Comparison of ENCODE assay signal across 1 cellular context in the genomic region with DNA sequence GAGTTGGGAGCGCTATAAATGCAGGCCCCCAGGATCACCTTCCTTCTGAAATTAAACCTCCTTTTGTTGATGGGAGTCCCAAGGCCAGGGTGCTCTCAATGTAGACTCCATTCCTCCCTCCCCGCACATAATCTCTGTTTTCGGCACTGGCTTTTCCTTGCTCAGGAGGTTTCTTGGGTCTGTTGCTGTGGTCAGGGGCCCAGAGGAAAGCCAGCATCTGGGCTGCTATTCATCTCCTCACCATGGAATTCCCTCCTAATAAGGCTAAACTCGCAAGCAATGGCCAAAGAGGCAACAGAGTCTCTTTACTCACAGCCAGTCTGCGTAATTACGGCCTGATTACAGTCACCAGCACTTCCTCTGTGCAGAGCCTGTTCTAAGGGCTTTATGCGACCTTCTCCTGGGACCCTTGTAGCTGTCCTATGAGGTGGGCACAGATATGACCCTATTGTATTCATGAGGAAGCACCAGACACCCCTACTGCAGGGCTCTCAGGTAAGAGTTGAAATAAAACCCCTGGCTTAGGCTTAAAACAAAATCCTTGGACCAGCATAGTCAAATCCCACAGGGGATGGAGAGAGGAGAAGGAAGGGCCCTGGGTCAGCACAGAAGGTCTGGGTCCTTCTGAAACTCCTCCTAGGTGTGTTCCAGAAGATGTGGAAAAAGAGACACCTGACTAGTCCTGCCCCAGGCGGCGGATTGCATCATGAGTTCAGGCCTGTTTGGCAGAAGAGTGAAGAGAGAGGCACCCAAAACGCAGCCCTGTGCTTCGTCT.
TF ChIP-seq lines count a peak whose summit lies in the region.

No MANE protein-coding gene starts in this region.

TF ChIP-seq in HepG2, 621 proteins besides CTCF, POLR2A, EP300 and RAD21 (continued from another document and continues in another):
- TF ChIP-seq, protein P1, sequence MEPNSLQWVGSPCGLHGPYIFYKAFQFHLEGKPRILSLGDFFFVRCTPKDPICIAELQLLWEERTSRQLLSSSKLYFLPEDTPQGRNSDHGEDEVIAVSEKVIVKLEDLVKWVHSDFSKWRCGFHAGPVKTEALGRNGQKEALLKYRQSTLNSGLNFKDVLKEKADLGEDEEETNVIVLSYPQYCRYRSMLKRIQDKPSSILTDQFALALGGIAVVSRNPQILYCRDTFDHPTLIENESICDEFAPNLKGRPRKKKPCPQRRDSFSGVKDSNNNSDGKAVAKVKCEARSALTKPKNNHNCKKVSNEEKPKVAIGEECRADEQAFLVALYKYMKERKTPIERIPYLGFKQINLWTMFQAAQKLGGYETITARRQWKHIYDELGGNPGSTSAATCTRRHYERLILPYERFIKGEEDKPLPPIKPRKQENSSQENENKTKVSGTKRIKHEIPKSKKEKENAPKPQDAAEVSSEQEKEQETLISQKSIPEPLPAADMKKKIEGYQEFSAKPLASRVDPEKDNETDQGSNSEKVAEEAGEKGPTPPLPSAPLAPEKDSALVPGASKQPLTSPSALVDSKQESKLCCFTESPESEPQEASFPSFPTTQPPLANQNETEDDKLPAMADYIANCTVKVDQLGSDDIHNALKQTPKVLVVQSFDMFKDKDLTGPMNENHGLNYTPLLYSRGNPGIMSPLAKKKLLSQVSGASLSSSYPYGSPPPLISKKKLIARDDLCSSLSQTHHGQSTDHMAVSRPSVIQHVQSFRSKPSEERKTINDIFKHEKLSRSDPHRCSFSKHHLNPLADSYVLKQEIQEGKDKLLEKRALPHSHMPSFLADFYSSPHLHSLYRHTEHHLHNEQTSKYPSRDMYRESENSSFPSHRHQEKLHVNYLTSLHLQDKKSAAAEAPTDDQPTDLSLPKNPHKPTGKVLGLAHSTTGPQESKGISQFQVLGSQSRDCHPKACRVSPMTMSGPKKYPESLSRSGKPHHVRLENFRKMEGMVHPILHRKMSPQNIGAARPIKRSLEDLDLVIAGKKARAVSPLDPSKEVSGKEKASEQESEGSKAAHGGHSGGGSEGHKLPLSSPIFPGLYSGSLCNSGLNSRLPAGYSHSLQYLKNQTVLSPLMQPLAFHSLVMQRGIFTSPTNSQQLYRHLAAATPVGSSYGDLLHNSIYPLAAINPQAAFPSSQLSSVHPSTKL (CRISPR knock-in tag; IDR thresholded peaks at IDR 0.05): no peak
- TF ChIP-seq ARHGAP35 (CRISPR knock-in tag; IDR thresholded peaks at IDR 0.05; ENCODE audit: borderline replicate concordance): no peak
- TF ChIP-seq, protein P2, sequence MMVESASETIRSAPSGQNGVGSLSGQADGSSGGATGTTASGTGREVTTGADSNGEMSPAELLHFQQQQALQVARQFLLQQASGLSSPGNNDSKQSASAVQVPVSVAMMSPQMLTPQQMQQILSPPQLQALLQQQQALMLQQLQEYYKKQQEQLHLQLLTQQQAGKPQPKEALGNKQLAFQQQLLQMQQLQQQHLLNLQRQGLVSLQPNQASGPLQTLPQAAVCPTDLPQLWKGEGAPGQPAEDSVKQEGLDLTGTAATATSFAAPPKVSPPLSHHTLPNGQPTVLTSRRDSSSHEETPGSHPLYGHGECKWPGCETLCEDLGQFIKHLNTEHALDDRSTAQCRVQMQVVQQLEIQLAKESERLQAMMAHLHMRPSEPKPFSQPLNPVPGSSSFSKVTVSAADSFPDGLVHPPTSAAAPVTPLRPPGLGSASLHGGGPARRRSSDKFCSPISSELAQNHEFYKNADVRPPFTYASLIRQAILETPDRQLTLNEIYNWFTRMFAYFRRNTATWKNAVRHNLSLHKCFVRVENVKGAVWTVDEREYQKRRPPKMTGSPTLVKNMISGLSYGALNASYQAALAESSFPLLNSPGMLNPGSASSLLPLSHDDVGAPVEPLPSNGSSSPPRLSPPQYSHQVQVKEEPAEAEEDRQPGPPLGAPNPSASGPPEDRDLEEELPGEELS (CRISPR knock-in tag; IDR thresholded peaks at IDR 0.05): no peak
- TF ChIP-seq CAMTA2 (CRISPR knock-in tag; IDR thresholded peaks at IDR 0.05; ENCODE audit: borderline replicate concordance): peak; percentile 54; the same call in 1 of the 2 replicates
- peak; percentile 56; the same call in 1 of the 2 replicates for TF ChIP-seq CEBPG (CRISPR knock-in tag; IDR thresholded peaks at IDR 0.05)
- TF ChIP-seq KDM5B (CRISPR knock-in tag; IDR thresholded peaks at IDR 0.05; ENCODE audit: borderline replicate concordance): peak; percentile 57; the same call in 1 of the 2 replicates
- no peak for TF ChIP-seq SNRNP70 (IDR thresholded peaks at IDR 0.05; ENCODE audit: low read depth, low read length)
- TF ChIP-seq HDAC2 (CRISPR knock-in tag; IDR thresholded peaks at IDR 0.05): no peak
- TF ChIP-seq ZFP82 (CRISPR knock-in tag; IDR thresholded peaks at IDR 0.05; ENCODE audit: borderline replicate concordance): no peak
- TF ChIP-seq FOXJ3 (CRISPR knock-in tag; IDR thresholded peaks at IDR 0.05; ENCODE audit: borderline replicate concordance): no peak
- TF ChIP-seq PCBP2 (optimal IDR thresholded peaks at IDR 0.05; ENCODE audit: low read depth, low read length, poor library complexity, severe bottlenecking): no peak
- TF ChIP-seq, protein P3, sequence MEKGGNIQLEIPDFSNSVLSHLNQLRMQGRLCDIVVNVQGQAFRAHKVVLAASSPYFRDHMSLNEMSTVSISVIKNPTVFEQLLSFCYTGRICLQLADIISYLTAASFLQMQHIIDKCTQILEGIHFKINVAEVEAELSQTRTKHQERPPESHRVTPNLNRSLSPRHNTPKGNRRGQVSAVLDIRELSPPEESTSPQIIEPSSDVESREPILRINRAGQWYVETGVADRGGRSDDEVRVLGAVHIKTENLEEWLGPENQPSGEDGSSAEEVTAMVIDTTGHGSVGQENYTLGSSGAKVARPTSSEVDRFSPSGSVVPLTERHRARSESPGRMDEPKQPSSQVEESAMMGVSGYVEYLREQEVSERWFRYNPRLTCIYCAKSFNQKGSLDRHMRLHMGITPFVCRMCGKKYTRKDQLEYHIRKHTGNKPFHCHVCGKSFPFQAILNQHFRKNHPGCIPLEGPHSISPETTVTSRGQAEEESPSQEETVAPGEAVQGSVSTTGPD (CRISPR knock-in tag; IDR thresholded peaks at IDR 0.05): no peak; the same call in 1 of the 2 replicates
- TF ChIP-seq IKZF4 (CRISPR knock-in tag; IDR thresholded peaks at IDR 0.05; ENCODE audit: borderline replicate concordance, low read depth, not compliant biosample characterization): peak; percentile 34
- TF ChIP-seq, protein P4, sequence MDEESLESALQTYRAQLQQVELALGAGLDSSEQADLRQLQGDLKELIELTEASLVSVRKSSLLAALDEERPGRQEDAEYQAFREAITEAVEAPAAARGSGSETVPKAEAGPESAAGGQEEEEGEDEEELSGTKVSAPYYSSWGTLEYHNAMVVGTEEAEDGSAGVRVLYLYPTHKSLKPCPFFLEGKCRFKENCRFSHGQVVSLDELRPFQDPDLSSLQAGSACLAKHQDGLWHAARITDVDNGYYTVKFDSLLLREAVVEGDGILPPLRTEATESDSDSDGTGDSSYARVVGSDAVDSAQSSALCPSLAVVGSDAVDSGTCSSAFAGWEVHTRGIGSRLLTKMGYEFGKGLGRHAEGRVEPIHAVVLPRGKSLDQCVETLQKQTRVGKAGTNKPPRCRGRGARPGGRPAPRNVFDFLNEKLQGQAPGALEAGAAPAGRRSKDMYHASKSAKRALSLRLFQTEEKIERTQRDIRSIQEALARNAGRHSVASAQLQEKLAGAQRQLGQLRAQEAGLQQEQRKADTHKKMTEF (CRISPR knock-in tag; IDR thresholded peaks at IDR 0.05): no peak
- peak; percentile 45; the same call in 1 of the 2 replicates for TF ChIP-seq CEBPB (IDR thresholded peaks at IDR 0.05; ENCODE audit: borderline replicate concordance, low read depth, low read length)
- no peak for TF ChIP-seq FOXA1 (IDR thresholded peaks at IDR 0.05)
- TF ChIP-seq FOXA1 (CRISPR knock-in tag; IDR thresholded peaks at IDR 0.05): 0 out of 2 replicates have a peak, but pooled peaks have one; percentile 15
- no peak for TF ChIP-seq KLF15 (CRISPR knock-in tag; IDR thresholded peaks at IDR 0.05; ENCODE audit: borderline replicate concordance)
- TF ChIP-seq, protein P5, sequence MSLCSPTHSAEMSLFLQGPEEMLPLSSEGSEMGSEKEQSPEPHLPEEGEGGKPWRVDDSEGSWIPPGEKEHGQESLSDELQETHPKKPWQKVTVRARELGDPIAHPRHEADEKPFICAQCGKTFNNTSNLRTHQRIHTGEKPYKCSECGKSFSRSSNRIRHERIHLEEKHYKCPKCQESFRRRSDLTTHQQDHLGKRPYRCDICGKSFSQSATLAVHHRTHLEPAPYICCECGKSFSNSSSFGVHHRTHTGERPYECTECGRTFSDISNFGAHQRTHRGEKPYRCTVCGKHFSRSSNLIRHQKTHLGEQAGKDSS (CRISPR knock-in tag; IDR thresholded peaks at IDR 0.05; ENCODE audit: borderline replicate concordance, low read depth): 0 out of 2 replicates have a peak, but pooled peaks have one; percentile 42
- no peak for TF ChIP-seq TEAD2 (CRISPR knock-in tag; IDR thresholded peaks at IDR 0.05)
- TF ChIP-seq HNRNPL (IDR thresholded peaks at IDR 0.05; ENCODE audit: low read depth, low read length): no peak
- TF ChIP-seq ZNF556 (CRISPR knock-in tag; IDR thresholded peaks at IDR 0.05; ENCODE audit: borderline replicate concordance): 0 out of 2 replicates have a peak, but pooled peaks have one; percentile 19
- peak; percentile 35; the same call in 1 of the 2 replicates for TF ChIP-seq ZFX (CRISPR knock-in tag; IDR thresholded peaks at IDR 0.05; ENCODE audit: low read depth)
- TF ChIP-seq, protein P6, sequence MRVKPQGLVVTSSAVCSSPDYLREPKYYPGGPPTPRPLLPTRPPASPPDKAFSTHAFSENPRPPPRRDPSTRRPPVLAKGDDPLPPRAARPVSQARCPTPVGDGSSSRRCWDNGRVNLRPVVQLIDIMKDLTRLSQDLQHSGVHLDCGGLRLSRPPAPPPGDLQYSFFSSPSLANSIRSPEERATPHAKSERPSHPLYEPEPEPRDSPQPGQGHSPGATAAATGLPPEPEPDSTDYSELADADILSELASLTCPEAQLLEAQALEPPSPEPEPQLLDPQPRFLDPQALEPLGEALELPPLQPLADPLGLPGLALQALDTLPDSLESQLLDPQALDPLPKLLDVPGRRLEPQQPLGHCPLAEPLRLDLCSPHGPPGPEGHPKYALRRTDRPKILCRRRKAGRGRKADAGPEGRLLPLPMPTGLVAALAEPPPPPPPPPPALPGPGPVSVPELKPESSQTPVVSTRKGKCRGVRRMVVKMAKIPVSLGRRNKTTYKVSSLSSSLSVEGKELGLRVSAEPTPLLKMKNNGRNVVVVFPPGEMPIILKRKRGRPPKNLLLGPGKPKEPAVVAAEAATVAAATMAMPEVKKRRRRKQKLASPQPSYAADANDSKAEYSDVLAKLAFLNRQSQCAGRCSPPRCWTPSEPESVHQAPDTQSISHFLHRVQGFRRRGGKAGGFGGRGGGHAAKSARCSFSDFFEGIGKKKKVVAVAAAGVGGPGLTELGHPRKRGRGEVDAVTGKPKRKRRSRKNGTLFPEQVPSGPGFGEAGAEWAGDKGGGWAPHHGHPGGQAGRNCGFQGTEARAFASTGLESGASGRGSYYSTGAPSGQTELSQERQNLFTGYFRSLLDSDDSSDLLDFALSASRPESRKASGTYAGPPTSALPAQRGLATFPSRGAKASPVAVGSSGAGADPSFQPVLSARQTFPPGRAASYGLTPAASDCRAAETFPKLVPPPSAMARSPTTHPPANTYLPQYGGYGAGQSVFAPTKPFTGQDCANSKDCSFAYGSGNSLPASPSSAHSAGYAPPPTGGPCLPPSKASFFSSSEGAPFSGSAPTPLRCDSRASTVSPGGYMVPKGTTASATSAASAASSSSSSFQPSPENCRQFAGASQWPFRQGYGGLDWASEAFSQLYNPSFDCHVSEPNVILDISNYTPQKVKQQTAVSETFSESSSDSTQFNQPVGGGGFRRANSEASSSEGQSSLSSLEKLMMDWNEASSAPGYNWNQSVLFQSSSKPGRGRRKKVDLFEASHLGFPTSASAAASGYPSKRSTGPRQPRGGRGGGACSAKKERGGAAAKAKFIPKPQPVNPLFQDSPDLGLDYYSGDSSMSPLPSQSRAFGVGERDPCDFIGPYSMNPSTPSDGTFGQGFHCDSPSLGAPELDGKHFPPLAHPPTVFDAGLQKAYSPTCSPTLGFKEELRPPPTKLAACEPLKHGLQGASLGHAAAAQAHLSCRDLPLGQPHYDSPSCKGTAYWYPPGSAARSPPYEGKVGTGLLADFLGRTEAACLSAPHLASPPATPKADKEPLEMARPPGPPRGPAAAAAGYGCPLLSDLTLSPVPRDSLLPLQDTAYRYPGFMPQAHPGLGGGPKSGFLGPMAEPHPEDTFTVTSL (CRISPR knock-in tag; IDR thresholded peaks at IDR 0.05; ENCODE audit: borderline replicate concordance): 0 out of 2 replicates have a peak, but pooled peaks have one; percentile 14
- TF ChIP-seq MYC (CRISPR knock-in tag; IDR thresholded peaks at IDR 0.05; ENCODE audit: borderline replicate concordance): peak; percentile 25; the same call in 1 of the 2 replicates
- TF ChIP-seq, protein P7, sequence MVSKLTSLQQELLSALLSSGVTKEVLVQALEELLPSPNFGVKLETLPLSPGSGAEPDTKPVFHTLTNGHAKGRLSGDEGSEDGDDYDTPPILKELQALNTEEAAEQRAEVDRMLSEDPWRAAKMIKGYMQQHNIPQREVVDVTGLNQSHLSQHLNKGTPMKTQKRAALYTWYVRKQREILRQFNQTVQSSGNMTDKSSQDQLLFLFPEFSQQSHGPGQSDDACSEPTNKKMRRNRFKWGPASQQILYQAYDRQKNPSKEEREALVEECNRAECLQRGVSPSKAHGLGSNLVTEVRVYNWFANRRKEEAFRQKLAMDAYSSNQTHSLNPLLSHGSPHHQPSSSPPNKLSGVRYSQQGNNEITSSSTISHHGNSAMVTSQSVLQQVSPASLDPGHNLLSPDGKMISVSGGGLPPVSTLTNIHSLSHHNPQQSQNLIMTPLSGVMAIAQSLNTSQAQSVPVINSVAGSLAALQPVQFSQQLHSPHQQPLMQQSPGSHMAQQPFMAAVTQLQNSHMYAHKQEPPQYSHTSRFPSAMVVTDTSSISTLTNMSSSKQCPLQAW (CRISPR knock-in tag; IDR thresholded peaks at IDR 0.05): peak; percentile 46; the same call in 1 of the 2 replicates
- 0 out of 2 replicates have a peak, but pooled peaks have one; percentile 16 for TF ChIP-seq ZNF274 (CRISPR knock-in tag; IDR thresholded peaks at IDR 0.05)
- TF ChIP-seq ZNF333 (CRISPR knock-in tag; IDR thresholded peaks at IDR 0.05; ENCODE audit: borderline replicate concordance): no peak
